In the genomic region with DNA sequence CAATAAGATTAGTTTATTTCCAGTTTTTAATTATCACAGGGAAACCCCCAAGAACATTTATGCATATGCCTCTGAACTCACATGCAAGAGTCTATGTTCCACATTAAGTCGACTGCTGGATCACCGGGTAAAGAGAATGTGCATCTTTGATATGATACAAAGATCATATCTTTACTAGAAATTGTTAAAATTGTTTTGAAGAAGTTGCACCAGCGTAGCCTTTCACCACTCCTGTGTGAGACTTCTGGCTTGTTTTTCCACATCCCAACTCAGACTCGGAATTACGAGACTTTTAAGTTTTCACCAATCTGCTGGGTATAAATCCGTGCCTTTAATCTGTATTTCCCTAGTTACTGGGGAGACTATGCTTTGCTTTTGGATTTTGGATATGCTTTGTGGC, we compare ENCODE assay signal across 4 cellular contexts.
"Had no signal": no experiment of that assay in that cellular context is flagged by ENCODE, and none has a peak within 500 bp of the region (broad histone marks: within the 10 kb centered on the region; RNA-seq: fewer than 3 reads in every experiment).

No MANE protein-coding gene starts in this region.

- H3K4me1 Mint-ChIP-seq: GM23338 had no signal

- DNase-seq: H9, HCEC 1CT, IMR-90 had no signal

- H3K4me2 ChIP-seq: GM23338 had no signal

- ATAC-seq: GM23338 had no signal

- H3K4me3 Mint-ChIP-seq: GM23338, H9 had no signal

- H3K27ac Mint-ChIP-seq: GM23338, H9 had no signal

- H2AFZ ChIP-seq: GM23338 had no signal

- H3K4me3 ChIP-seq: GM23338 had no signal

- H3K9me3 Mint-ChIP-seq: GM23338, H9 had no signal
